In the genomic region with DNA sequence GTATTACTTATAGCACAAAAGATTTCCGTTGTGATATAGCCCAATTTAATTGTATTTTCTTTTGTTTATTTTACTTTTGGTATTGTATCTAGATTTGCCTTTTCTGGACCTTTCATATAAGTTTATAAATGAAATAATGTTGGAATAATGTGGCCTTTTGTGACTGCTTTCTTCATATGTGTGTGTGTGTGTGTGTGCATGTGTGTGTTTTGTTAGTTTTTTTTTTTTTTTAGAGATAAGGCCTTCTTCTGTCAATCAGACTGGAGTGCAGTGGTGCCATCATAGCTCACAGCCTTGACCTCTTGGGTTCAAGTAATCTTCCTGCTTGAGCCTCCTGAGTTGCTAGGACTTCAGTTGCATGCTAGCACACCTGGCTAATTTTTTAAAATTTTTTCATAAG, we compare ENCODE assay signal across 36 cellular contexts.
"Had no signal": no experiment of that assay in that cellular context is flagged by ENCODE, and none has a peak within 500 bp of the region (broad histone marks: within the 10 kb centered on the region; RNA-seq: fewer than 3 reads in every experiment).

No MANE protein-coding gene starts in this region.

- H3K4me1 ChIP-seq: ascending aorta, breast epithelium, esophagus squamous epithelium, gastroesophageal sphincter had no signal

- H3K79me2 ChIP-seq: hepatocyte had no signal

- DNase-seq: activated B cell treated with CpG ODN at 0.5 μM for 24 hours; activated CD4-positive, alpha-beta T cell treated with anti-CD3 and anti-CD28 coated beads for 48 hours; activated CD4-positive, alpha-beta T cell treated with anti-CD3 and anti-CD28 coated beads, Interleukin-2, amount 50 U/mL, for 1 hour; activated CD4-positive, alpha-beta T cell treated with anti-CD3 and anti-CD28 coated beads, Interleukin-2, amount 50 U/mL, for 48 hours; activated CD8-positive, alpha-beta memory T cell treated with anti-CD3 and anti-CD28 coated beads, Interleukin-2, amount 50 U/mL, for 48 hours; activated gamma-delta T cell; activated naive CD4-positive, alpha-beta T cell; activated naive CD4-positive, alpha-beta T cell treated with anti-CD3 and anti-CD28 coated beads, Interleukin-2, amount 10 ng/mL, durations not matched to agents 7 days and 5 days; activated naive CD8-positive, alpha-beta T cell treated with anti-CD3 and anti-CD28 coated beads, Interleukin-2, amount 10 ng/mL, durations not matched to agents 7 days and 5 days; activated T-cell treated with anti-CD3 and anti-CD28 coated beads for 4 hours; activated T-cell treated with anti-CD3 and anti-CD28 coated beads, Interleukin-2, amount 50 U/mL, for 4 hours; central memory CD4-positive, alpha-beta T cell; dorsolateral prefrontal cortex; effector CD4-positive, alpha-beta T cell; esophagus squamous epithelium; foreskin melanocyte; heart right ventricle; T-helper 1 cell; T-helper 17 cell; T1000; WERI-Rb-1 had no signal

- H3K27me3 ChIP-seq: ascending aorta, breast epithelium, cardiac muscle cell, dorsolateral prefrontal cortex, esophagus squamous epithelium, gastroesophageal sphincter, heart right ventricle, hepatocyte had no signal

- H3K27ac ChIP-seq: ascending aorta, breast epithelium, cardiac muscle cell, coronary artery, epithelial cell of prostate, esophagus squamous epithelium, gastroesophageal sphincter, heart right ventricle, hepatocyte, WERI-Rb-1 had no signal

- H3K4me2 ChIP-seq: hepatocyte had no signal

- H3K4me3 Mint-ChIP-seq: activated B cell treated with CpG ODN at 0.5 μM for 24 hours; activated naive CD4-positive, alpha-beta T cell treated with anti-CD3 and anti-CD28 coated beads, Interleukin-2, amount 10 ng/mL, durations not matched to agents 7 days and 5 days; activated naive CD8-positive, alpha-beta T cell treated with anti-CD3 and anti-CD28 coated beads, Interleukin-2, amount 10 ng/mL, durations not matched to agents 7 days and 5 days; activated T-cell treated with anti-CD3 and anti-CD28 coated beads, Interleukin-2, amount 50 U/mL, for 4 hours; activated T-helper 1 cell treated with anti-CD3 and anti-CD28 coated beads, Interleukin-12 subunit alpha, Interleukin-12 subunit beta, Interleukin-2, Interleukin-4 antibody, amounts not matched to agents 30 ng/mL and 10 ng/mL and 1 ng/mL, durations not matched to agents 14 hours and 24 hours and 36 hours; brain; dendritic cell treated with granulocyte-macrophage colony-stimulating factor and Interleukin-4, amounts not matched to agents 40 ng/mL and 50 ng/mL, for 4 days; T-helper 17 cell; T-helper 2 cell treated with Interferon-gamma antibody and Interleukin-4, amounts not matched to agents 5 μg/mL and 100 μg/mL, for 36 hours had no signal

- H2AFZ ChIP-seq: hepatocyte had no signal

- H3K36me3 ChIP-seq: breast epithelium had no signal

- H3K27me3 Mint-ChIP-seq: activated B cell treated with CpG ODN at 0.5 μM for 24 hours; activated naive CD4-positive, alpha-beta T cell treated with anti-CD3 and anti-CD28 coated beads, Interleukin-2, amount 10 ng/mL, durations not matched to agents 7 days and 5 days; activated naive CD8-positive, alpha-beta T cell treated with anti-CD3 and anti-CD28 coated beads, Interleukin-2, amount 10 ng/mL, durations not matched to agents 7 days and 5 days; brain; dendritic cell treated with granulocyte-macrophage colony-stimulating factor and Interleukin-4, amounts not matched to agents 40 ng/mL and 50 ng/mL, for 4 days; T-helper 17 cell had no signal

- H3K27ac Mint-ChIP-seq: activated B cell treated with CpG ODN at 0.5 μM for 24 hours; activated naive CD4-positive, alpha-beta T cell treated with anti-CD3 and anti-CD28 coated beads, Interleukin-2, amount 10 ng/mL, durations not matched to agents 7 days and 5 days; activated naive CD4-positive, alpha-beta T cell treated with anti-CD3 and anti-CD28 coated beads, Interleukin-2, amount 50 U/mL, for 72 hours; activated naive CD8-positive, alpha-beta T cell treated with anti-CD3 and anti-CD28 coated beads, Interleukin-2, amount 10 ng/mL, durations not matched to agents 7 days and 5 days; brain; dendritic cell treated with granulocyte-macrophage colony-stimulating factor and Interleukin-4, amounts not matched to agents 40 ng/mL and 50 ng/mL, for 4 days; T-helper 17 cell; T-helper 2 cell treated with Interferon-gamma antibody and Interleukin-4, amounts not matched to agents 5 μg/mL and 100 μg/mL, for 36 hours had no signal

- FAIRE-seq: endometrium, endothelial cell of umbilical vein had no signal

- H3K9me3 Mint-ChIP-seq: activated B cell treated with CpG ODN at 0.5 μM for 24 hours; activated naive CD4-positive, alpha-beta T cell treated with anti-CD3 and anti-CD28 coated beads, Interleukin-2, amount 10 ng/mL, durations not matched to agents 7 days and 5 days; activated T-cell treated with anti-CD3 and anti-CD28 coated beads, Interleukin-2, amount 50 U/mL, for 4 hours; activated T-helper 1 cell treated with anti-CD3 and anti-CD28 coated beads, Interleukin-12 subunit alpha, Interleukin-12 subunit beta, Interleukin-2, Interleukin-4 antibody, amounts not matched to agents 30 ng/mL and 10 ng/mL and 1 ng/mL, durations not matched to agents 14 hours and 24 hours and 36 hours; brain; dendritic cell treated with granulocyte-macrophage colony-stimulating factor and Interleukin-4, amounts not matched to agents 40 ng/mL and 50 ng/mL, for 4 days; T-helper 2 cell treated with Interferon-gamma antibody and Interleukin-4, amounts not matched to agents 5 μg/mL and 100 μg/mL, for 36 hours had no signal

- H3K9me3 ChIP-seq: ascending aorta, breast epithelium, esophagus squamous epithelium, gastroesophageal sphincter, heart right ventricle had no signal

- ATAC-seq: activated CD4-positive, CD25-positive, alpha-beta regulatory T cell treated with anti-CD3 and anti-CD28 coated beads, Interleukin-2, amount 50 U/mL, for 24 hours; activated naive CD4-positive, alpha-beta T cell treated with anti-CD3 and anti-CD28 coated beads, Interleukin-2, amount 50 U/mL, for 72 hours; activated T-cell treated with anti-CD3 and anti-CD28 coated beads, Interleukin-2, amount 50 U/mL, for 4 hours; gastroesophageal sphincter; heart right ventricle; T-helper 17 cell had no signal

- H3K4me3 ChIP-seq: ascending aorta, breast epithelium, cardiac muscle cell, coronary artery, dorsolateral prefrontal cortex, esophagus squamous epithelium, gastroesophageal sphincter, heart right ventricle, hepatocyte had no signal

- H3K4me1 Mint-ChIP-seq: activated naive CD4-positive, alpha-beta T cell treated with anti-CD3 and anti-CD28 coated beads, Interleukin-2, amount 10 ng/mL, durations not matched to agents 7 days and 5 days had no signal
